ENCODE assay signal across 8 cellular contexts in genomic region chr1:153789478-153790148, GRCh38. TPM values are rescaled to one million over a fixed set of nuclear protein-coding genes. Genes with fewer than 3 reads are reported as not detected.
A peak's percentile ranks its signal among the peaks of the same experiment; 100 is the strongest.
DNase-seq lines count a peak whose midpoint lies in the region; ATAC-seq and TF ChIP-seq lines count a peak whose summit lies in the region.

No MANE protein-coding gene starts in this region.

- no peaks in the 10 kb centered on the region for H3K79me2 ChIP-seq in OCI-LY3 (ENCODE audit: low read length)

- DNase-seq in DMS153 treated with DMSO at 0.1 percent for 48 hours (lab: John Stamatoyannopoulos, UW; ENCODE audit: unreplicated experiment) (peak; percentile 91), DMS 273 (lab: John Stamatoyannopoulos, UW; ENCODE audit: unreplicated experiment) (no peak)
- no peak for DNase-seq in stimulated activated CD4-positive, alpha-beta T cell treated with anti-CD3 and anti-CD28 coated beads, Interleukin-4, amount 100 ng/mL, for 1 hour

- 0 out of 2 replicates have a peak, but pooled peaks cover 3% of the 10 kb centered on the region for H3K9me3 ChIP-seq in OCI-LY3 (ENCODE audit: insufficient read depth, low read length)

- H3K4me3 ChIP-seq in OCI-LY3 (ENCODE audit: low read length) (peak overlapping the region; percentile 19), rectal smooth muscle tissue (ENCODE audit: low read length) (peak overlapping the region; percentile 62)

- peak overlapping the region; percentile 73 for H2AFZ ChIP-seq in OCI-LY3 (ENCODE audit: low read depth, low read length)

- TF ChIP-seq CTCF in OCI-LY3 (IDR thresholded peaks at IDR 0.05; ENCODE audit: low read depth, low read length), result no peak

- peaks cover 43% of the 10 kb centered on the region for H3K4me1 ChIP-seq in OCI-LY3 (ENCODE audit: low read length)
- peaks cover 20% of the 10 kb centered on the region for H3K4me1 ChIP-seq in rectal smooth muscle tissue (ENCODE audit: control insufficient read depth, insufficient read depth, low read length)

- H3K27ac ChIP-seq in OCI-LY3 (ENCODE audit: low read length) (no peak overlapping the region), rectal smooth muscle tissue (ENCODE audit: low read depth, low read length) (peak overlapping the region; percentile 97)

- H3K36me3 ChIP-seq in OCI-LY3 (replicated peaks; ENCODE audit: low read depth, low read length) (no peaks in the 10 kb centered on the region), rectal smooth muscle tissue (ENCODE audit: control insufficient read depth, insufficient read depth, low read length) (no peaks in the 10 kb centered on the region)

- ATAC-seq in esophagus mucosa, result peak; percentile 3
- no peak for ATAC-seq in HG03565 (IDR thresholded peaks at IDR 0.05; ENCODE audit: unreplicated experiment)
- no peak for ATAC-seq in GM19023 (IDR thresholded peaks at IDR 0.05; ENCODE audit: unreplicated experiment)

- H4K20me1 ChIP-seq in OCI-LY3 (ENCODE audit: insufficient read depth, low read length), result no peaks in the 10 kb centered on the region

- peak overlapping the region; percentile 95 for H3K4me2 ChIP-seq in OCI-LY3 (ENCODE audit: low read length)

- peaks cover 20% of the 10 kb centered on the region for H3K27me3 ChIP-seq in OCI-LY3 (ENCODE audit: low read depth, low read length)
- no peaks in the 10 kb centered on the region for H3K27me3 ChIP-seq in rectal smooth muscle tissue (ENCODE audit: control insufficient read depth, insufficient read depth, low read length)

- peak overlapping the region; percentile 67; the same call in 1 of the 2 replicates for H3K9ac ChIP-seq in OCI-LY3 (ENCODE audit: low read length)
- peak overlapping the region; percentile 46 for H3K9ac ChIP-seq in rectal smooth muscle tissue (ENCODE audit: low read length)

RNA-seq across cellular contexts. Expression of gene SLC27A3, which starts 14.4 kb away (rescaled TPM):
- 16.1 TPM for total RNA-seq in esophagus mucosa
